Comparison of ENCODE assay signal across 24 cellular contexts in the genomic region with DNA sequence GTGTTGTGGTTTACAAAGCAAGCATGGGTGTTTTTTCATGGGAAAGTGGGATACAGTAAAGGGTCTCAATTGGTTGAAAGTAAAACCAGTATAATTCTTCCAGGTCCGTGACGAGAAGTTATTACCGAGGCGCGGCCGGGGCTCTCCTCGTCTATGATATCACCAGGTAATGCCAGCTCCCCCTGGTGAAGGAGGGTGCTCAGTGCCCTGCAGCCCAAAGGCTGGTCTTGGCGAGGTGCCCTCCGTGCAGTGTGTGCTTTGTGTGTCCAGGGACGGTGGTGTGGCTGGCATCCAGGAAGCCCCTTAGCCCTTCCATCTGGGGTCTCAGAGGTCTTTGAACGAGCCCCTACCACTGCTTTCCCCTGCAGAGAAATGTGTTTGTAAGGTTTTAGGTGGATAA. TPM values are rescaled to one million over a fixed set of nuclear protein-coding genes. Genes with fewer than 3 reads are reported as not detected.
DNase-seq lines count a peak whose midpoint lies in the region; ATAC-seq and TF ChIP-seq lines count a peak whose summit lies in the region.
"Had no signal": no experiment of that assay in that cellular context is flagged by ENCODE, and none has a peak within 500 bp of the region (broad histone marks: within the 10 kb centered on the region; RNA-seq: fewer than 3 reads in every experiment).

No MANE protein-coding gene starts in this region.

- TF ChIP-seq CTCF in cardiac muscle cell (IDR thresholded peaks at IDR 0.05; ENCODE audit: low read depth, low read length) (no peak), right atrium auricular region (IDR thresholded peaks at IDR 0.05) (no peak)

- peak overlapping the region; percentile 61 for H3K27ac Mint-ChIP-seq in T-helper 17 cell
- H3K27ac Mint-ChIP-seq: GM23338 had no signal

- H3K4me3 Mint-ChIP-seq in T-helper 17 cell: no peak overlapping the region
- H3K4me3 Mint-ChIP-seq: CD8-positive, alpha-beta T cell; GM23338 had no signal

- H3K9ac ChIP-seq in skeletal muscle tissue (ENCODE audit: low read depth in 1 of 3, low read length in 3 of 3): no peak overlapping the region
- H3K9ac ChIP-seq: BLaER1 had no signal

- peaks cover 22% of the 10 kb centered on the region for H3K4me1 Mint-ChIP-seq in T-helper 17 cell

- no peak overlapping the region for H3K4me3 ChIP-seq in cardiac muscle cell
- H3K4me3 ChIP-seq in right atrium auricular region: no peak overlapping the region
- H3K4me3 ChIP-seq in skeletal muscle tissue (ENCODE audit: low read length in 3 of 3): no peak overlapping the region
- H3K4me3 ChIP-seq: BLaER1, GM23338, HAP-1 had no signal

- peaks cover 25% of the 10 kb centered on the region for H3K36me3 Mint-ChIP-seq in T-helper 17 cell (ENCODE audit: low read depth)

- intact Hi-C loops in left colon (cut with DNase I, micrococcal nuclease): no loop called here

- no peak for DNase-seq in cardiac muscle cell (ENCODE audit: low read depth in 1 of 2, low spot score in 1 of 2)
- no peak for DNase-seq in right atrium auricular region (ENCODE audit: low spot score)
- DNase-seq in T-helper 17 cell: no peak
- DNase-seq in left colon: peak; percentile 55 to 76
- DNase-seq in dermis blood vessel endothelial cell: no peak
- no peak for DNase-seq in COR-L47 (lab: John Stamatoyannopoulos, UW)
- DNase-seq: ACHN; CD8-positive, alpha-beta T cell; DMS53; GF-D8; Kasumi-1; NCI-H1417; NCI-H1694 treated with DMSO at 0.1 percent for 48 hours; NCI-H2081 treated with DMSO at 0.1 percent for 48 hours; NCI-H2171 treated with DMSO at 0.1 percent for 48 hours; NCI-H446; NCI-H526; OCI-M1 had no signal

- H3K36me3 ChIP-seq in cardiac muscle cell: peaks cover 7% of the 10 kb centered on the region
- peaks cover 30% of the 10 kb centered on the region for H3K36me3 ChIP-seq in right atrium auricular region
- peaks cover 22 to 27% (median 22%) of the 10 kb centered on the region in 3 donors for H3K36me3 ChIP-seq in skeletal muscle tissue (ENCODE audit: control insufficient read depth in 3 of 3, insufficient read depth in 3 of 3, low read length in 3 of 3)

- no peaks in the 10 kb centered on the region for H3K9me3 ChIP-seq in cardiac muscle cell (ENCODE audit: low read depth)
- H3K9me3 ChIP-seq in right atrium auricular region: no peaks in the 10 kb centered on the region
- no peaks in the 10 kb centered on the region for H3K9me3 ChIP-seq in T-helper 17 cell (ENCODE audit: control insufficient read depth, low read length, poor library complexity, severe bottlenecking)
- no peaks in the 10 kb centered on the region for H3K9me3 ChIP-seq in skeletal muscle tissue (ENCODE audit: control insufficient read depth in 3 of 3, low read length in 3 of 3)
- H3K9me3 ChIP-seq: BLaER1, HAP-1 had no signal

- ATAC-seq in T-helper 17 cell (no peak), left colon (peak; percentile 94), esophagus mucosa (no peak)
- ATAC-seq: CD8-positive, alpha-beta T cell; GM23338 had no signal

- H3K4me1 ChIP-seq in cardiac muscle cell (ENCODE audit: low read depth) (peaks cover 25% of the 10 kb centered on the region), right atrium auricular region (peaks cover 0 to 9% of the 10 kb centered on the region in 2 donors), skeletal muscle tissue (ENCODE audit: control insufficient read depth in 3 of 3, insufficient read depth in 3 of 3, low read length in 3 of 3) (peaks cover 9 to 15% (median 10%) of the 10 kb centered on the region in 3 donors)
- H3K4me1 ChIP-seq: BLaER1, HAP-1 had no signal

- peak overlapping the region; percentile 71 for H3K27ac ChIP-seq in cardiac muscle cell
- H3K27ac ChIP-seq in right atrium auricular region: peak overlapping the region in 1 of 2 donors; percentile 81
- H3K27ac ChIP-seq in skeletal muscle tissue (ENCODE audit: low read depth, low read length): peak overlapping the region; percentile 63
- H3K27ac ChIP-seq: 22Rv1, BLaER1 had no signal

- H3K27me3 Mint-ChIP-seq in T-helper 17 cell: no peaks in the 10 kb centered on the region

- H3K27me3 ChIP-seq in cardiac muscle cell (no peaks in the 10 kb centered on the region), right atrium auricular region (no peaks in the 10 kb centered on the region), skeletal muscle tissue (ENCODE audit: control insufficient read depth in 3 of 3, insufficient read depth in 3 of 3, low read length in 3 of 3) (no peaks in the 10 kb centered on the region)
- H3K27me3 ChIP-seq: BLaER1 had no signal

RNA-seq across cellular contexts. Expression of a gene that starts 24.8 kb away (rescaled TPM):
- total RNA-seq in cardiac muscle cell: 43.2 and 64.8 TPM in 2 replicates
- polyA plus RNA-seq in cardiac muscle cell: 60.7 and 69.7 TPM in 2 replicates
- 10 to 100 TPM; 44.4 to 60.8 TPM for total RNA-seq in right atrium auricular region
- 10 to 100 TPM; 34.3 to 47.2 TPM for total RNA-seq in T-helper 17 cell
- 10 to 100 TPM; 91.1 to 95.7 TPM for total RNA-seq in left colon
- 25.1 TPM for total RNA-seq in skeletal muscle tissue
- 58.5 TPM for total RNA-seq in esophagus mucosa
- total RNA-seq in dermis blood vessel endothelial cell: 22.1 and 25.8 TPM in 2 replicates

RNA-seq across cellular contexts. Expression of a gene that starts 47.1 kb away (rescaled TPM):
- total RNA-seq in cardiac muscle cell: 3.7 and 6.3 TPM in 2 replicates
- 4.1 and 6.6 TPM in 2 replicates for polyA plus RNA-seq in cardiac muscle cell
- 1 to 10 TPM; 2.6 to 2.7 TPM for total RNA-seq in right atrium auricular region
- 10 to 100 TPM; 29.0 to 33.1 TPM for total RNA-seq in T-helper 17 cell
- total RNA-seq in left colon: 1 to 10 TPM; 2.1 to 2.7 TPM
- 5.2 TPM for total RNA-seq in skeletal muscle tissue
- total RNA-seq in esophagus mucosa: 3.0 TPM
- total RNA-seq in dermis blood vessel endothelial cell: 5.6 and 8.5 TPM in 2 replicates

Comparison
In these comparisons a context has a peak if more than half of its experiments do, and no peak if none do; other contexts are left out.
1. DNase-seq: peak in left colon (2 of 2); none in cardiac muscle cell (0 of 2), right atrium auricular region (single experiment), T-helper 17 cell (0 of 3), dermis blood vessel endothelial cell (single experiment) and COR-L47 (single experiment).